Comparison of ENCODE assay signal across 1 cellular context in genomic region chr1:218459878-218460277, GRCh38.
A peak's percentile ranks its signal among the peaks of the same experiment; 100 is the strongest.
TF ChIP-seq lines count a peak whose summit lies in the region.

No MANE protein-coding gene starts in this region.

TF ChIP-seq in HEK293, 187 proteins besides CTCF, POLR2A, EP300 and RAD21 (continued from another document):
- TF ChIP-seq ZNF654 (tag by site-specific recombination; IDR thresholded peaks at IDR 0.05; ENCODE audit: low read depth) (no peak), BCL11B (tag by site-specific recombination; IDR thresholded peaks at IDR 0.05; ENCODE audit: low read depth) (0 out of 2 replicates have a peak, but pooled peaks have one; percentile 25), ZFP3 (tag by site-specific recombination; IDR thresholded peaks at IDR 0.05; ENCODE audit: low read depth) (no peak), ZNF23 (tag by site-specific recombination; IDR thresholded peaks at IDR 0.05; ENCODE audit: borderline replicate concordance) (no peak), ZBTB17 (tag by site-specific recombination; IDR thresholded peaks at IDR 0.05) (no peak), HOXD13 (CRISPR knock-in tag; IDR thresholded peaks at IDR 0.05; ENCODE audit: borderline replicate concordance) (peak; percentile 65; the same call in 1 of the 2 replicates), PRDM6 (tag by site-specific recombination; IDR thresholded peaks at IDR 0.05) (peak; percentile 49; the same call in 1 of the 2 replicates), PRDM2 (tag by site-specific recombination; IDR thresholded peaks at IDR 0.05; ENCODE audit: borderline replicate concordance) (no peak), ZNF777 (tag by site-specific recombination; IDR thresholded peaks at IDR 0.05; ENCODE audit: borderline replicate concordance) (no peak), ZNF426 (tag by site-specific recombination; IDR thresholded peaks at IDR 0.05) (no peak), ZNF585B (tag by site-specific recombination; IDR thresholded peaks at IDR 0.05) (no peak), ZNF843 (tag by site-specific recombination; IDR thresholded peaks at IDR 0.05) (peak; percentile 39; the same call in 1 of the 2 replicates), ZNF639 (tag by site-specific recombination; IDR thresholded peaks at IDR 0.05) (0 out of 2 replicates have a peak, but pooled peaks have one; percentile 32), OSR2 (tag by site-specific recombination; IDR thresholded peaks at IDR 0.05) (0 out of 2 replicates have a peak, but pooled peaks have one; percentile 36), ZNF660 (tag by site-specific recombination; IDR thresholded peaks at IDR 0.05) (peak; percentile 61; the same call in 1 of the 2 replicates), HIC1 (tag by site-specific recombination; IDR thresholded peaks at IDR 0.05) (peak; percentile 65), INSM2 (tag by site-specific recombination; IDR thresholded peaks at IDR 0.05) (peak; percentile 64; the same call in 1 of the 2 replicates), ZNF629 (tag by site-specific recombination; IDR thresholded peaks at IDR 0.05) (peak; percentile 55; the same call in 1 of the 2 replicates), WT1 (tag by site-specific recombination; IDR thresholded peaks at IDR 0.05) (peak; percentile 89), ZEB2 (tag by site-specific recombination; IDR thresholded peaks at IDR 0.05) (peak; percentile 53; the same call in 1 of the 2 replicates), ZNF692 (tag by site-specific recombination; IDR thresholded peaks at IDR 0.05) (peak; percentile 49; the same call in 1 of the 2 replicates), ZBTB48 (tag by site-specific recombination; IDR thresholded peaks at IDR 0.05) (no peak), ZNF600 (tag by site-specific recombination; IDR thresholded peaks at IDR 0.05) (peak; percentile 96), ZNF2 (tag by site-specific recombination; IDR thresholded peaks at IDR 0.05) (no peak), SP7 (tag by site-specific recombination; IDR thresholded peaks at IDR 0.05) (peak; percentile 64; the same call in 1 of the 2 replicates), ZNF610 (tag by site-specific recombination; IDR thresholded peaks at IDR 0.05; ENCODE audit: borderline replicate concordance) (peak; percentile 73; the same call in 1 of the 2 replicates)
